Comparison of ENCODE assay signal across 20 cellular contexts in the genomic region with DNA sequence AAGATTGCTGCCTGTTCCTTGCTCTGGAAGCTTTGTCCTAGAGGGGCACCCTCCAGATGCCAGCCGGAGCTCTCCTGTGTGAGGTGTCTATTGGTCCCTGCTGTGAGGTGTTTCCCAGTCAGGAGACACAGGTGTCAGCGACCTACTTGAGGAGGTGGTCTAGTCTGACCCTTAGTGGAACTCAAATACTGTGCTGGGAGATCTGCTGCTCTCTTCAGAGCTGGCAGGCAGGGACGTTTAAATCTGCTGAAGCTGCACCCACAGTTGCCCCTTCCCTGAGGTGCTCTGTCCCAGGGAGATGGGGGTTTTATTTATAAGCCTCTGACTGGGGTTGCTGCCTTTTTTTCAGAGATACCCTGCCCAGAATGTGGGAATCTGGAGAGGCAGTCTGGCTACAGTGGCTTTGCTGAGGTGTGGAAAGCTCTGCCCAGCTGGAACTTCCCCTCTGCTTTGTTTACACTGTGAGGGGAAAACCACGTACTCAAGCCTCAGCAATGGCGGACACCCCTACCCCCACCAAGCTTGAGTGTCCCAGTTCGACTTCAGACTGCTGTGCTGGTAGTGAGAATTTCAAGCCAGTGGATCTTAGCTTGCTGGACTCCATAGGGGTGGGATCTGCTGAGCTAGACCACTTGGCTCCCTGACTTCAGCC.
DNase-seq lines count a peak whose midpoint lies in the region; ATAC-seq, FAIRE-seq and TF ChIP-seq lines count a peak whose summit lies in the region.
"Had no signal": no experiment of that assay in that cellular context is flagged by ENCODE, and none has a peak within 500 bp of the region (broad histone marks: within the 10 kb centered on the region; RNA-seq: fewer than 3 reads in every experiment).

No MANE protein-coding gene starts in this region.

- no peak overlapping the region for H3K4me3 Mint-ChIP-seq in Caco-2 (ENCODE audit: unreplicated experiment)
- H3K4me3 Mint-ChIP-seq: CD4-positive, CD25-positive, alpha-beta regulatory T cell; HFFc6 had no signal

- H3K79me1 ChIP-seq in mesenchymal stem cell (replicated peaks; ENCODE audit: low read length, poor library complexity, severe bottlenecking) = peaks cover 13% of the 10 kb centered on the region

- H3K9me3 ChIP-seq in Caco-2 (peaks cover 17% of the 10 kb centered on the region), GM12878 (replicated peaks; ENCODE audit: control insufficient read depth, insufficient read depth, low read length) (no peaks in the 10 kb centered on the region), mesenchymal stem cell (ENCODE audit: control insufficient read depth, low read length) (peaks cover 6% of the 10 kb centered on the region), Peyer's patch (peaks cover 0 to 9% (median 0%) of the 10 kb centered on the region in 4 donors), vagina (no peaks in the 10 kb centered on the region)

- H3K4me1 Mint-ChIP-seq in Caco-2 (ENCODE audit: low read depth, unreplicated experiment) = peaks cover 10% of the 10 kb centered on the region
- H3K4me1 Mint-ChIP-seq: CD4-positive, CD25-positive, alpha-beta regulatory T cell had no signal

- POLR2A ChIA-PET in Caco-2 (lab: Charles Lee) = no interaction called here
- POLR2A ChIA-PET in GM12878 (lab: Charles Lee) = no interaction called here

- H4K20me1 ChIP-seq in GM12878 (ENCODE audit: control insufficient read depth, insufficient read depth) = no peaks in the 10 kb centered on the region

- no peak overlapping the region for H3K9ac ChIP-seq in GM12878 (ENCODE audit: control insufficient read depth, insufficient read depth, low read length)
- H3K9ac ChIP-seq in mesenchymal stem cell (ENCODE audit: low read length) = no peak overlapping the region

- no peak overlapping the region for H2BK15ac ChIP-seq in mesenchymal stem cell (ENCODE audit: low read depth, poor library complexity, severe bottlenecking)

- peak overlapping the region; percentile 13 for H3K27ac Mint-ChIP-seq in Caco-2 (ENCODE audit: unreplicated experiment)
- H3K27ac Mint-ChIP-seq: CD4-positive, CD25-positive, alpha-beta regulatory T cell; HFFc6 had no signal

- H3K14ac ChIP-seq in mesenchymal stem cell (ENCODE audit: low read length in 2 of 2) = no peak overlapping the region

- H3K23ac ChIP-seq in mesenchymal stem cell (ENCODE audit: low read length in 2 of 2) = no peak overlapping the region

- H4K8ac ChIP-seq in mesenchymal stem cell (ENCODE audit: low read length) = no peak overlapping the region

- peaks cover 36% of the 10 kb centered on the region for H3K9me3 Mint-ChIP-seq in Caco-2 (ENCODE audit: unreplicated experiment)

- H3K36me3 Mint-ChIP-seq in Caco-2 (ENCODE audit: insufficient read depth, unreplicated experiment) = peaks cover 15% of the 10 kb centered on the region
- H3K36me3 Mint-ChIP-seq: CD4-positive, CD25-positive, alpha-beta regulatory T cell had no signal

- no peak overlapping the region for H2BK12ac ChIP-seq in mesenchymal stem cell (ENCODE audit: low read length in 2 of 2)

- H2AFZ ChIP-seq in GM12878 (ENCODE audit: control insufficient read depth, low read depth, low read length) (no peak overlapping the region), mesenchymal stem cell (ENCODE audit: low read depth, low read length) (no peak overlapping the region)

- H3K4me1 ChIP-seq in Caco-2 (peaks cover 29% of the 10 kb centered on the region), GM12878 (ENCODE audit: control insufficient read depth, insufficient read depth, low read length) (no peaks in the 10 kb centered on the region), mesenchymal stem cell (ENCODE audit: control insufficient read depth, insufficient read depth, low read depth, low read length) (peaks cover 2% of the 10 kb centered on the region), Peyer's patch (no peaks in the 10 kb centered on the region), vagina (no peaks in the 10 kb centered on the region)

- TF ChIP-seq POLR2A in GM12878 (IDR thresholded peaks at IDR 0.05; ENCODE audit: low read depth, low read length) (no peak), Peyer's patch (IDR thresholded peaks at IDR 0.05) (no peak), vagina (IDR thresholded peaks at IDR 0.05) (no peak)

- H3K4me3 ChIP-seq in Caco-2 (ENCODE audit: low read depth, low read length) (no peak overlapping the region), GM12878 (no peak overlapping the region), mesenchymal stem cell (ENCODE audit: insufficient read depth in 1 of 2, low read depth in 1 of 2, low read length in 2 of 2) (no peak overlapping the region), Peyer's patch (no peak overlapping the region), vagina (no peak overlapping the region)

- no peak overlapping the region for H2AK5ac ChIP-seq in mesenchymal stem cell (ENCODE audit: low read length, severe bottlenecking)

- no peak for TF ChIP-seq EP300 in GM12878 (IDR thresholded peaks at IDR 0.05; ENCODE audit: borderline replicate concordance in 1 of 2, control insufficient read depth in 1 of 2, low read depth in 2 of 2, low read length in 2 of 2)

- intact Hi-C loops in Caco-2 (cut with micrococcal nuclease; ENCODE audit: unreplicated experiment) (no loop called here), GM12878 (cut with micrococcal nuclease; ENCODE audit: unreplicated experiment) (no loop called here), vagina (cut with DNase I) (no loop called here)

- no peak overlapping the region for H2BK5ac ChIP-seq in mesenchymal stem cell (ENCODE audit: low read depth, low read length, poor library complexity, severe bottlenecking)

- ATAC-seq in GM12878 = peak; percentile 68

- no peak for TF ChIP-seq RAD21 in GM12878 (IDR thresholded peaks at IDR 0.05; ENCODE audit: insufficient read depth, low read depth, low read length)

- RAD21 ChIA-PET in GM12878 (lab: Charles Lee; ENCODE audit: unreplicated experiment) = interaction anchor here (0.8 kb wide), 1 partner anchor 20 kb away, joined by 3 read pairs; no protein-coding TSS in a partner anchor

- in situ Hi-C loops in GM12878 (cut with MboI) = no loop called here

- no peak for DNase-seq in Caco-2
- DNase-seq in Daoy (ENCODE audit: low read depth) = peak; percentile 9
- DNase-seq in GM12878 (ENCODE audit: low read depth, low spot score) = no peak
- peak; percentile 21 for DNase-seq in mesenchymal stem cell
- DNase-seq in Peyer's patch = no peak
- DNase-seq in activated CD4-positive, CD25-positive, alpha-beta regulatory T cell treated with anti-CD3 and anti-CD28 coated beads, Interleukin-2, amount 50 U/mL, for 72 hours = no peak
- DNase-seq in vagina (ENCODE audit: extremely low spot score in 2 of 2) = no peak
- DNase-seq: CD4-positive, CD25-positive, alpha-beta regulatory T cell; DMS 273 treated with DMSO at 0.1 percent for 48 hours; HFFc6; KBM-7; NCI-H1436; NCI-H187 treated with DMSO at 0.1 percent for 48 hours; NCI-H226; NCI-H524 treated with DMSO at 0.1 percent for 48 hours; NCI-H82 had no signal

- H3K4me2 ChIP-seq in GM12878 (ENCODE audit: control insufficient read depth, insufficient read depth) (no peak overlapping the region), mesenchymal stem cell (ENCODE audit: low read length, poor library complexity, severe bottlenecking) (no peak overlapping the region)

- H2BK120ac ChIP-seq in mesenchymal stem cell (ENCODE audit: low read depth, low read length) = no peak overlapping the region

- SMC1A ChIA-PET in GM12878 (lab: Charles Lee; ENCODE audit: uncharacterized antibody, unreplicated experiment) = interaction anchor here (1.2 kb wide), 1 partner anchor 20 kb away, joined by 4 read pairs; no protein-coding TSS in a partner anchor

- TF ChIP-seq CTCF in Caco-2 (IDR thresholded peaks at IDR 0.05; ENCODE audit: insufficient read depth in 1 of 2, low read depth in 1 of 2, low read length in 1 of 2, severe bottlenecking in 1 of 2, unreplicated experiment in 1 of 2) (no peak), GM12878 (IDR thresholded peaks at IDR 0.05 in 2 of 3, conservative IDR thresholded peaks at IDR 0.05 in 1 of 3; ENCODE audit: control insufficient read depth in 2 of 3, extremely low read depth in 1 of 3, insufficient read depth in 1 of 3, low read depth in 3 of 3, low read length in 3 of 3) (no peak), Peyer's patch (IDR thresholded peaks at IDR 0.05) (no peak), vagina (IDR thresholded peaks at IDR 0.05) (no peak)

- H4K91ac ChIP-seq in mesenchymal stem cell (ENCODE audit: low read length) = no peak overlapping the region

- H3K36me3 ChIP-seq in Caco-2 (ENCODE audit: control insufficient read depth, insufficient read depth, low read length) (no peaks in the 10 kb centered on the region), GM12878 (ENCODE audit: control insufficient read depth in 2 of 2, insufficient read depth in 2 of 2, low read length in 1 of 2) (no peaks in the 10 kb centered on the region), mesenchymal stem cell (ENCODE audit: control insufficient read depth in 1 of 2, insufficient read depth in 2 of 2, low read depth in 1 of 2, low read length in 2 of 2) (peaks cover 0 to 4% of the 10 kb centered on the region in 2 experiments), Peyer's patch (no peaks in the 10 kb centered on the region), vagina (no peaks in the 10 kb centered on the region)

- no peak for FAIRE-seq in GM12878 (lab: Jason Lieb, UNC)
- FAIRE-seq: G401.6, H54, RCC 7860 had no signal

- H3K4ac ChIP-seq in mesenchymal stem cell (ENCODE audit: low read depth in 1 of 2, low read length in 2 of 2) = no peak overlapping the region

- no peaks in the 10 kb centered on the region for H3K27me3 ChIP-seq in Caco-2 (replicated peaks; ENCODE audit: control insufficient read depth, insufficient read depth, low read length)
- H3K27me3 ChIP-seq in GM12878 (replicated peaks in 1 of 2; ENCODE audit: control insufficient read depth in 2 of 2, insufficient read depth in 2 of 2, low read length in 1 of 2) = no peaks in the 10 kb centered on the region
- H3K27me3 ChIP-seq in mesenchymal stem cell (ENCODE audit: control insufficient read depth in 1 of 2, insufficient read depth in 1 of 2, low read length in 2 of 2) = no peaks in the 10 kb centered on the region
- H3K27me3 ChIP-seq in Peyer's patch = no peaks in the 10 kb centered on the region
- no peaks in the 10 kb centered on the region for H3K27me3 ChIP-seq in vagina

- BruUV-seq in Caco-2 (replicated peaks; lab: Mats Ljungman, UMichigan) (no TSS peak), GM12878 (replicated peaks; lab: Mats Ljungman, UMichigan) (no TSS peak)

- H3K79me2 ChIP-seq in GM12878 (ENCODE audit: control insufficient read depth, insufficient read depth, low read length) = no peaks in the 10 kb centered on the region

- WGBS in GM12878 (ENCODE audit: insufficient coverage, insufficient replicate concordance, low lambda C conversion rate, missing lambda C conversion rate) = 16% methylated on average over 6 of the region's 6 CpGs
- 71% methylated on average over 3 of the region's 6 CpGs for WGBS in mesenchymal stem cell

- H3K18ac ChIP-seq in mesenchymal stem cell (ENCODE audit: low read depth in 1 of 2, low read length in 2 of 2) = no peak overlapping the region

- CTCF ChIA-PET in Caco-2 (lab: Charles Lee) = no interaction called here
- CTCF ChIA-PET in GM12878 (lab: Yijun Ruan, JAX) = no interaction called here

- H3K27ac ChIP-seq in GM12878 (ENCODE audit: control insufficient read depth, insufficient read depth) (no peak overlapping the region), mesenchymal stem cell (ENCODE audit: low read length, poor library complexity, severe bottlenecking) (no peak overlapping the region), Peyer's patch (no peak overlapping the region), vagina (no peak overlapping the region)
- H3K27ac ChIP-seq: HL-60 had no signal

- no peaks in the 10 kb centered on the region for H3K27me3 Mint-ChIP-seq in Caco-2 (ENCODE audit: insufficient read depth, unreplicated experiment)
- H3K27me3 Mint-ChIP-seq: CD4-positive, CD25-positive, alpha-beta regulatory T cell had no signal

Comparison
In these comparisons a context has a peak if more than half of its experiments do, and no peak if none do; other contexts are left out.
1. DNase-seq: peak in Daoy (single experiment) and mesenchymal stem cell (single experiment); none in Caco-2 (0 of 2), GM12878 (single experiment), Peyer's patch (0 of 3), activated CD4-positive, CD25-positive, alpha-beta regulatory T cell treated with anti-CD3 and anti-CD28 coated beads, Interleukin-2, amount 50 U/mL, for 72 hours (single experiment) and vagina (0 of 2).